ENCODE assay signal across 1 cellular context in the genomic region with DNA sequence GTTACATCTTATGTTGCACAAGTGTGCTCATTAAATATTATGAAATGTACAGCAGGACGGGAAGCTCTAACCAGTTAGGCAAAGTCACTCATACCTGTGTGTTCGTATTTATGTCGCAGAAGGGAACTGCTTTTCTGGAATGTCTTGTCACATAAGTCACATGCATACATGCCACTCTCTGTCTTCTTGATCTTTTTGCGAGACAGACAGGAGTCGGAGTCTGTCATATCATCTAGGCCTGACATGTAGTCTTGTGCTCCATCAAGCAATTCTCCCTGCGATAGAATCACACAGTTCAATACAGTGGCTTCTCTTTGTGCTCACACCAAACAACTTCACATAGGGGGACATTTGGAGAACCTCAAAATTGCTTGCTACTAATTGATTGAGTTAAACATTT.
TF ChIP-seq lines count a peak whose summit lies in the region.

No MANE protein-coding gene starts in this region.

TF ChIP-seq in A549, 52 proteins besides CTCF, POLR2A, EP300 and RAD21 (continued from another document):
- no peak for TF ChIP-seq ZFP36 (IDR thresholded peaks at IDR 0.05; ENCODE audit: borderline replicate concordance, partially characterized antibody)
TF ChIP-seq in A549: peak in this region for 0.
